In genomic region chr9:95890594-95890993, GRCh38 we compare ENCODE assay signal across 27 cellular contexts.
"Had no signal": no experiment of that assay in that cellular context is flagged by ENCODE, and none has a peak within 500 bp of the region (broad histone marks: within the 10 kb centered on the region; RNA-seq: fewer than 3 reads in every experiment).

No MANE protein-coding gene starts in this region.

- H3K27ac ChIP-seq: left ventricle myocardium inferior, pancreas, prostate gland, sigmoid colon, suprapubic skin, thoracic aorta, tibial artery, upper lobe of right lung had no signal

- H3K4me3 Mint-ChIP-seq: mesothelial cell of epicardium; naive B cell; nephron; neural crest cell; stimulated activated effector memory CD8-positive, alpha-beta T cell treated with anti-CD3 and anti-CD28 coated beads, Interleukin-12 subunit alpha, Interleukin-12 subunit beta, amount 100 ng/mL, for 72 hours; stimulated activated naive CD8-positive, alpha-beta T cell treated with anti-CD3 and anti-CD28 coated beads, Interleukin-15, Interleukin-2, amounts not matched to agents 100 ng/mL and 50 ng/mL, for 24 hours had no signal

- H3K4me3 ChIP-seq: left ventricle myocardium inferior, lung, pancreas, prostate gland, sigmoid colon, spleen, suprapubic skin, thoracic aorta, tibial artery, upper lobe of right lung had no signal

- FAIRE-seq: pancreas, small intestine, urothelium cell line had no signal

- H3K27ac Mint-ChIP-seq: mesothelial cell of epicardium; naive B cell; nephron; stimulated activated effector memory CD8-positive, alpha-beta T cell treated with anti-CD3 and anti-CD28 coated beads, Interleukin-12 subunit alpha, Interleukin-12 subunit beta, amount 100 ng/mL, for 72 hours had no signal

- H3K9me3 Mint-ChIP-seq: stimulated activated naive CD8-positive, alpha-beta T cell treated with anti-CD3 and anti-CD28 coated beads, Interleukin-15, Interleukin-2, amounts not matched to agents 100 ng/mL and 50 ng/mL, for 24 hours had no signal

- H3K36me3 ChIP-seq: pancreas, prostate gland, sigmoid colon, thoracic aorta, upper lobe of right lung had no signal

- H3K9me3 ChIP-seq: pancreas, prostate gland, sigmoid colon, suprapubic skin, thoracic aorta, tibial artery, upper lobe of right lung had no signal

- H3K4me1 ChIP-seq: prostate gland, suprapubic skin, tibial artery, upper lobe of right lung had no signal

- H3K27me3 Mint-ChIP-seq: naive B cell; stimulated activated naive CD8-positive, alpha-beta T cell treated with anti-CD3 and anti-CD28 coated beads, Interleukin-15, Interleukin-2, amounts not matched to agents 100 ng/mL and 50 ng/mL, for 24 hours had no signal

- ATAC-seq: pancreas; right cardiac atrium; stimulated activated effector memory CD8-positive, alpha-beta T cell treated with anti-CD3 and anti-CD28 coated beads, Interleukin-12 subunit alpha, Interleukin-12 subunit beta, amount 100 ng/mL, for 72 hours; upper lobe of right lung had no signal

- DNase-seq: islet precursor cell; left ventricle myocardium inferior; mesendoderm; naive B cell; nucleus accumbens; pancreas; posterior cingulate gyrus; retina; right cardiac atrium; sigmoid colon; small intestine; spleen; stimulated activated CD4-positive, alpha-beta T cell treated with anti-CD3 and anti-CD28 coated beads, Interleukin-4, amount 100 ng/mL, for 24 hours; stimulated activated naive CD4-positive, alpha-beta T cell; tibial artery; trophoblast cell; upper lobe of right lung had no signal

- H3K27me3 ChIP-seq: pancreas, sigmoid colon, spleen, suprapubic skin, tibial artery, upper lobe of right lung had no signal

- H3K4me1 Mint-ChIP-seq: mesothelial cell of epicardium, nephron, neural crest cell had no signal
